Comparison of ENCODE assay signal across 10 cellular contexts in the genomic region with DNA sequence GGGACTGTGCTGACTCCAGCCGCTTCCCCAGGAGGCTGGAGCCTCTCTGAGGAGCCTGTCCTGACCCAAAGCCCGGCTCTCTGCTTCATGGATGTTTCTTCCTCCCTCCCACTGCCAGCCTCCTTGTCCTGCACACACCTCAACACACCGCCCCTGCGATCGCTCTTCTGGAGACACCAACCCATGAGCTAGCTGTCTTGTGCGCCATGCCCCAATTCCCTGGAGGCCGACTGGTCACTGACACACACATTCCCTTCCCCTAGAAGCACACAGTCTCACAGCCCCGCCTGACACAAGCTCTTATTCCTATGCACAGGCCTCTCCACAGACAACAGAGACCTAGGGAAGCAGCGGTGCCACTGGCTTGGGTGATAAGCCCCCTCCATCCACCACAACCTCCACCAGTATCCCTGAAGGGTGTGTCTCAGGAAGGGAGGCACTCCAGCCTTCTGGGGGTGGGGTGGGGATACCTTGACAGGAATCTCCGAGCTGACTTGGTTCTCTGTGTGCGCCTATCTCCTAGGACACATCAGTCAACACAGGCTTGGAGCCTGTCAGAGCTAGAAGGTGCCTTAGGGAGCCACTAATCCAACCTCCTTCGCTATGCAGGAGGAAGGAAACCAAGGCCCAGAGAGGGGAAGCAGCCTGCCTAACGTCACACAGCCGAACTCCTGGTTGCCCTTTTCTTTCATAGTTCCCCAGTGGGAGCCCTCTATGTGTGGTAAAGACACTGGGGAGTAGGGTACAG. TPM values are rescaled to one million over a fixed set of nuclear protein-coding genes. Genes with fewer than 3 reads are reported as not detected.
DNase-seq lines count a peak whose midpoint lies in the region; ATAC-seq, FAIRE-seq and TF ChIP-seq lines count a peak whose summit lies in the region.
"Had no signal": no experiment of that assay in that cellular context is flagged by ENCODE, and none has a peak within 500 bp of the region (broad histone marks: within the 10 kb centered on the region; RNA-seq: fewer than 3 reads in every experiment).

No MANE protein-coding gene starts in this region.

- no peak for FAIRE-seq in A549 (lab: Jason Lieb, UNC)

- H3K4me1 Mint-ChIP-seq in neural progenitor cell = peaks cover 77% of the 10 kb centered on the region

- TF ChIP-seq RAD21 in A549 (conservative IDR thresholded peaks at IDR 0.05 in 1 of 2, IDR thresholded peaks at IDR 0.05 in 1 of 2) = no peak

- H3K4me2 ChIP-seq in A549 (peak overlapping the region; percentile 25; the same call in 1 of the 3 replicates), neural progenitor cell (peak overlapping the region; percentile 76), Karpas-422 (ENCODE audit: low read depth, low read length, poor library complexity, severe bottlenecking) (no peak overlapping the region)

- H3K4me3 Mint-ChIP-seq in neural progenitor cell = peak overlapping the region; percentile 78

- H3K27me3 Mint-ChIP-seq in neural progenitor cell (ENCODE audit: insufficient read depth, low read depth) = peaks cover 2% of the 10 kb centered on the region

- no peak for TF ChIP-seq POLR2A in A549 (IDR thresholded peaks at IDR 0.05; ENCODE audit: low read length)

- H3F3A ChIP-seq in neural progenitor cell (ENCODE audit: low read depth) = peaks cover 100% of the 10 kb centered on the region

- H3K9me3 Mint-ChIP-seq in neural progenitor cell = no peaks in the 10 kb centered on the region

- ATAC-seq in A549 = no peak
- no peak for ATAC-seq in HG02970 (IDR thresholded peaks at IDR 0.05; ENCODE audit: low FRiP score, unreplicated experiment)
- ATAC-seq: foreskin keratinocyte had no signal

- CTCF ChIA-PET in A549 (lab: Yijun Ruan, JAX) = interaction anchor here (0.8 to 18.5 kb wide), 7 partner anchors 10 to 272 kb away, joined by 3 to 314 read pairs (median 3); a partner anchor contains a TSS

- H3K9ac ChIP-seq in neural progenitor cell = no peak overlapping the region
- no peak overlapping the region for H3K9ac ChIP-seq in Karpas-422 (ENCODE audit: low read length)

- H3K4me1 ChIP-seq in A549 (peaks cover 73% of the 10 kb centered on the region), esophagus (ENCODE audit: control insufficient read depth in 2 of 2, insufficient read depth in 2 of 2, low read length in 1 of 2) (peaks cover 30 to 77% of the 10 kb centered on the region in 2 donors), neural progenitor cell (peaks cover 82% of the 10 kb centered on the region), Karpas-422 (ENCODE audit: low read length) (peaks cover 15% of the 10 kb centered on the region)

- H3K9me2 ChIP-seq in Karpas-422 (replicated peaks; ENCODE audit: insufficient read depth, low read length) = no peaks in the 10 kb centered on the region

- H3K9me3 ChIP-seq in A549 = no peaks in the 10 kb centered on the region
- no peaks in the 10 kb centered on the region for H3K9me3 ChIP-seq in esophagus (ENCODE audit: control insufficient read depth in 2 of 2, insufficient read depth in 1 of 2, low read depth in 1 of 2, low read length in 1 of 2)
- H3K9me3 ChIP-seq in neural progenitor cell (ENCODE audit: low read depth) = no peaks in the 10 kb centered on the region
- H3K9me3 ChIP-seq in Karpas-422 (ENCODE audit: low read length) = no peaks in the 10 kb centered on the region

- H4K20me1 ChIP-seq in neural progenitor cell (ENCODE audit: low read depth) = peaks cover 86% of the 10 kb centered on the region
- peaks cover 39% of the 10 kb centered on the region; the same call in 1 of the 2 replicates for H4K20me1 ChIP-seq in Karpas-422 (ENCODE audit: insufficient read depth, low read depth, low read length)

- H3K27ac ChIP-seq in A549 = peak overlapping the region; percentile 38 to 71; a peak in 4 of 6 replicates
- peak overlapping the region; percentile 93 to 94 for H3K27ac ChIP-seq in esophagus (ENCODE audit: low read depth in 2 of 2, low read length in 1 of 2)
- peak overlapping the region; percentile 91 for H3K27ac ChIP-seq in neural progenitor cell
- no peak overlapping the region for H3K27ac ChIP-seq in Karpas-422 (ENCODE audit: low read length)
- H3K27ac ChIP-seq: foreskin keratinocyte had no signal

- H3K36me3 Mint-ChIP-seq in neural progenitor cell = no peaks in the 10 kb centered on the region

- TF ChIP-seq EP300 in A549 (IDR thresholded peaks at IDR 0.05) = no peak

- TF ChIP-seq CTCF in A549 (IDR thresholded peaks at IDR 0.05) (no peak), neural progenitor cell (IDR thresholded peaks at IDR 0.05) (no peak)

- H3K79me2 ChIP-seq in neural progenitor cell (ENCODE audit: low read depth) (peaks cover 92% of the 10 kb centered on the region), Karpas-422 (ENCODE audit: low read length) (no peaks in the 10 kb centered on the region)

- DNase-seq in A549 (ENCODE audit: low read depth in 1 of 2, low spot score in 1 of 2) (no peak), LHCN-M2 (ENCODE audit: low read depth) (peak; percentile 80), neural progenitor cell (ENCODE audit: low spot score) (peak; percentile 65), GOT3 (lab: John Stamatoyannopoulos, UW) (no peak), Karpas-422 (no peak), Kasumi-1 (lab: John Stamatoyannopoulos, UW) (no peak)
- DNase-seq: COR-L47 had no signal

- whole genome bisulfite sequencing in A549 (ENCODE audit: missing lambda C conversion rate) = 72% methylated on average over 11 of the region's 14 CpGs
- 47 to 58% methylated on average over 14 of the region's 14 CpGs for WGBS in esophagus, 2 donors

- POLR2A ChIA-PET in A549 (lab: Yijun Ruan, JAX) = no interaction called here

- H3K27ac Mint-ChIP-seq in neural progenitor cell = peak overlapping the region; percentile 95

- H3K4me3 ChIP-seq in A549 (no peak overlapping the region), esophagus (ENCODE audit: low read depth in 1 of 2, low read length in 2 of 2) (no peak overlapping the region), neural progenitor cell (peak overlapping the region; percentile 36), Karpas-422 (ENCODE audit: low read length) (no peak overlapping the region)

- H3K36me3 ChIP-seq in esophagus (ENCODE audit: control insufficient read depth in 2 of 2, insufficient read depth in 2 of 2, low read length in 1 of 2) (peaks cover 0 to 4% of the 10 kb centered on the region in 2 donors), neural progenitor cell (no peaks in the 10 kb centered on the region), Karpas-422 (ENCODE audit: insufficient read depth, low read length) (no peaks in the 10 kb centered on the region)

- H3K27me3 ChIP-seq in esophagus (ENCODE audit: control insufficient read depth in 1 of 2, insufficient read depth in 2 of 2, low read length in 2 of 2) (no peaks in the 10 kb centered on the region), neural progenitor cell (no peaks in the 10 kb centered on the region), Karpas-422 (ENCODE audit: low read length) (no peaks in the 10 kb centered on the region)
- H3K27me3 ChIP-seq: foreskin keratinocyte had no signal

- H2AFZ ChIP-seq in neural progenitor cell (replicated peaks) (no peak overlapping the region), Karpas-422 (ENCODE audit: low read length) (no peak overlapping the region)

TF ChIP-seq in A549, 52 proteins besides CTCF, POLR2A, EP300 and RAD21:
- TF ChIP-seq FOXS1 (CRISPR knock-in tag; IDR thresholded peaks at IDR 0.05) (no peak), ZFP36 (IDR thresholded peaks at IDR 0.05; ENCODE audit: borderline replicate concordance, partially characterized antibody) (peak; percentile 58)

RNA-seq across cellular contexts. Expression of a gene that starts 31.1 kb away (rescaled TPM):
- polyA plus RNA-seq in A549 (2011; rRNA removed) = 1.3 and 2.6 TPM in 2 replicates
- polyA plus RNA-seq in A549 (2012; cell fraction: cytosol; rRNA removed) = 5.0 and 6.2 TPM in 2 replicates
- 12.9 and 17.1 TPM in 2 replicates for polyA plus RNA-seq in A549 (2012; cell fraction: nucleus; rRNA removed)
- polyA plus RNA-seq in A549 (2017; fragmentation: RNase III; extraction: RNeasy Plus Mini Kit Qiagen cat#74134 plus additional on column Dnase treatment) = 9.8 to 11.5 TPM (median 10.0 TPM) in 3 replicates
- 2.9 and 3.6 TPM in 2 replicates for polyA minus RNA-seq in A549 (2011; rRNA and poly(A)+ RNA removed)
- total RNA-seq in LHCN-M2 (2014; rRNA removed) = 33.5 and 40.4 TPM in 2 replicates
- polyA plus RNA-seq in LHCN-M2 (2012) = 37.3 TPM
- polyA plus RNA-seq in esophagus = 10 to 100 TPM; 24.7 to 58.4 TPM
- total RNA-seq in neural progenitor cell (ENCODE audit: low replicate concordance) = 7.0 and 26.5 TPM in 2 replicates
- total RNA-seq in Karpas-422 (2014; rRNA removed; shearing (Covaris generic); ENCODE audit: low replicate concordance) = 2.1 and 2.2 TPM in 2 replicates

Comparison
In these comparisons a context has a peak if more than half of its experiments do, and no peak if none do; other contexts are left out.
1. DNase-seq: peak in LHCN-M2 (single experiment) and neural progenitor cell (single experiment); none in A549 (0 of 2), GOT3 (single experiment), Karpas-422 (single experiment) and Kasumi-1 (0 of 2).